Comparison of ENCODE assay signal across 20 cellular contexts in the genomic region with DNA sequence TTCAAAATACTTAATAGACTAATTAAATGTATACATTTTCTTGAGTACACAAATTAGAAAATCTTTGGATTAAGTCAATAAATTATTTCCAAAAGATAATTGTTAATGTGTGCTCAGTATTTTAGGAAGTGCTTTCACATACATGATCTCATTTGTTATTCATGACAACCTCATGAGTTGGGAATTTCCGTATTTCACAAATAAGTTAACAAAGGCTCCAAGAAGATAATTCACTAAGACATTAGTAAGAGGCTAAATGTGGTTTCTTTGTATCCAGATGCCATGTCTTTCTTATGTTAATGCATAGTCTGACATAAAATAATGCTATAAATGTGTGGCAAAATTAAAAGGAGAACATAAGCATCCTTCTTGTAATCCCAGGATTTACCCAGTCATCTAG.
DNase-seq lines count a peak whose midpoint lies in the region; ATAC-seq, FAIRE-seq and TF ChIP-seq lines count a peak whose summit lies in the region.
"Had no signal": no experiment of that assay in that cellular context is flagged by ENCODE, and none has a peak within 500 bp of the region (broad histone marks: within the 10 kb centered on the region; RNA-seq: fewer than 3 reads in every experiment).

No MANE protein-coding gene starts in this region.

- H3K9ac ChIP-seq in IMR-90 (ENCODE audit: low read depth, low read length), result no peak overlapping the region
- H3K9ac ChIP-seq in kidney (ENCODE audit: low read length in 2 of 2), result no peak overlapping the region

- WGBS in IMR-90 (ENCODE audit: extremely low coverage in 2 of 2, insufficient read length in 1 of 2), 2 experiments, result no CpG with 5 or more reads among the region's 1 CpG

- no peak overlapping the region for H2AK5ac ChIP-seq in IMR-90 (ENCODE audit: low read depth, low read length)

- H3K79me1 ChIP-seq in IMR-90 (ENCODE audit: low read depth in 1 of 2, low read length in 2 of 2), result no peaks in the 10 kb centered on the region

- CTCF ChIA-PET in IMR-90 (lab: Yijun Ruan, JAX), result no interaction called here

- dilution Hi-C loops in IMR-90 (cut with HindIII; ENCODE audit: low sequenced_read_pairs, unreplicated experiment), result no loop called here

- no peak overlapping the region for H3K4ac ChIP-seq in IMR-90 (ENCODE audit: low read depth, low read length)

- H3K4me1 ChIP-seq in IMR-90 (ENCODE audit: control insufficient read depth, insufficient read depth, low read length) (no peaks in the 10 kb centered on the region; the same call in 1 of the 2 replicates), foreskin keratinocyte (no peaks in the 10 kb centered on the region), kidney (ENCODE audit: control insufficient read depth in 1 of 2, insufficient read depth in 1 of 2, low read depth in 1 of 2, low read length in 2 of 2) (no peaks in the 10 kb centered on the region)

- no peaks in the 10 kb centered on the region for H4K20me1 ChIP-seq in IMR-90 (ENCODE audit: insufficient read depth, low read length)

- ATAC-seq in IMR-90 (ENCODE audit: low read depth) (no peak), foreskin keratinocyte (no peak), left ventricle myocardium superior (no peak)
- ATAC-seq: HCT116, K562 had no signal

- no peak overlapping the region for H2BK20ac ChIP-seq in IMR-90 (ENCODE audit: low read depth, low read length)

- H2AFZ ChIP-seq in IMR-90 (replicated peaks; ENCODE audit: low read length, poor library complexity), result no peak overlapping the region
- H2AFZ ChIP-seq: PC-9 had no signal

- H3K4me3 ChIP-seq in AG10803 (ENCODE audit: low read length) (no peak overlapping the region), IMR-90 (ENCODE audit: insufficient read depth, low read depth, low read length) (no peak overlapping the region), cardiac fibroblast (replicated peaks in 1 of 2; ENCODE audit: low read depth in 2 of 2, low read length in 2 of 2) (no peak overlapping the region), kidney (ENCODE audit: low read length in 2 of 2) (no peak overlapping the region)
- H3K4me3 ChIP-seq: K562, PC-9, SJSA1 had no signal

- peak; percentile 73 for DNase-seq in AG10803 (ENCODE audit: low read depth)
- peak; percentile 48 for DNase-seq in IMR-90
- DNase-seq in cardiac fibroblast (ENCODE audit: low read depth in 2 of 2), result peak; percentile 57 to 88
- DNase-seq in foreskin keratinocyte, result peak; percentile 20 to 45
- DNase-seq in left ventricle myocardium superior, result no peak
- DNase-seq in SW 1271 (lab: John Stamatoyannopoulos, UW), result no peak
- no peak for DNase-seq in activated T-cell treated with anti-CD3 and anti-CD28 coated beads, Interleukin-2, amount 50 U/mL, for 48 hours
- DNase-seq in kidney, result no peak
- DNase-seq: DMS 273 treated with DMSO at 0.1 percent for 48 hours, NCI-H1048, NCI-H146, NCI-H2081, NCI-H510A treated with DMSO at 0.1 percent for 48 hours, NCI-H82, PC-9 had no signal

- no peak overlapping the region for H4K5ac ChIP-seq in IMR-90 (ENCODE audit: low read depth, low read length)

- intact Hi-C loops in IMR-90 (cut with micrococcal nuclease), result no loop called here
- intact Hi-C loops in left ventricle myocardium superior (cut with micrococcal nuclease), result no loop called here
- intact Hi-C loops in kidney (cut with DNase I), result no loop called here

- TF ChIP-seq CTCF in AG10803 (conservative IDR thresholded peaks at IDR 0.05; ENCODE audit: low read length) (no peak), IMR-90 (conservative IDR thresholded peaks at IDR 0.05; ENCODE audit: low read depth, low read length) (no peak), cardiac fibroblast (IDR thresholded peaks at IDR 0.05; ENCODE audit: low read depth, low read length) (no peak), foreskin keratinocyte (conservative IDR thresholded peaks at IDR 0.05) (no peak), kidney (IDR thresholded peaks at IDR 0.05; ENCODE audit: borderline replicate concordance, extremely low read depth, insufficient read depth) (no peak)

- peak overlapping the region; percentile 11; the same call in 1 of the 2 replicates for H3K18ac ChIP-seq in IMR-90 (ENCODE audit: low read depth, low read length)

- no peak overlapping the region for H2AK9ac ChIP-seq in IMR-90 (replicated peaks; ENCODE audit: low read depth, low read length, poor library complexity)

- no peak overlapping the region; the same call in 1 of the 2 replicates for H4K91ac ChIP-seq in IMR-90 (ENCODE audit: insufficient read depth, low read depth, low read length)

- no peaks in the 10 kb centered on the region; the same call in 1 of the 2 replicates for H3K9me3 ChIP-seq in IMR-90 (ENCODE audit: control insufficient read depth, insufficient read depth, low read length)
- no peaks in the 10 kb centered on the region for H3K9me3 ChIP-seq in kidney (ENCODE audit: control insufficient read depth in 1 of 2, low read length in 2 of 2)
- H3K9me3 ChIP-seq: SJSA1 had no signal

- H3K27ac ChIP-seq in IMR-90 (ENCODE audit: insufficient read depth, low read length), result no peak overlapping the region
- H3K27ac ChIP-seq in foreskin keratinocyte, result no peak overlapping the region
- H3K27ac ChIP-seq in kidney (ENCODE audit: low read depth in 2 of 2, low read length in 2 of 2), result no peak overlapping the region
- H3K27ac ChIP-seq: C4-2B, HL-60, PC-9, SJSA1 had no signal

- no peak for TF ChIP-seq RAD21 in IMR-90 (IDR thresholded peaks at IDR 0.05; ENCODE audit: low read length)

- 0 out of 2 replicates have a peak overlapping the region, but pooled peaks have one; percentile 10 for H3K14ac ChIP-seq in IMR-90 (replicated peaks; ENCODE audit: low read depth, low read length)

- H3K36me3 ChIP-seq in IMR-90 (ENCODE audit: control insufficient read depth, insufficient read depth, low read length) (no peaks in the 10 kb centered on the region), kidney (ENCODE audit: control insufficient read depth in 1 of 2, insufficient read depth in 2 of 2, low read length in 2 of 2) (no peaks in the 10 kb centered on the region)
- H3K36me3 ChIP-seq: SJSA1 had no signal

- no peak overlapping the region for H3K4me2 ChIP-seq in IMR-90 (ENCODE audit: low read depth, low read length)
- H3K4me2 ChIP-seq: PC-9 had no signal

- H3K27me3 ChIP-seq in IMR-90 (ENCODE audit: control insufficient read depth, insufficient read depth, low read length), result no peaks in the 10 kb centered on the region
- H3K27me3 ChIP-seq in foreskin keratinocyte, result peaks cover 2% of the 10 kb centered on the region
- H3K27me3 ChIP-seq: SJSA1 had no signal

- no TSS peak for BruUV-seq in IMR-90 (replicated peaks; lab: Mats Ljungman, UMichigan)

- H3K23ac ChIP-seq in IMR-90 (ENCODE audit: low read depth, low read length), result no peak overlapping the region

- H2BK15ac ChIP-seq in IMR-90 (ENCODE audit: low read depth, low read length), result no peak overlapping the region

- no peak for TF ChIP-seq POLR2A in IMR-90 (IDR thresholded peaks at IDR 0.05; ENCODE audit: low read depth, low read length)

- H3K56ac ChIP-seq in IMR-90 (ENCODE audit: extremely low read depth, insufficient read depth, low read length), result no peak overlapping the region

- H2BK5ac ChIP-seq in IMR-90 (ENCODE audit: low read depth, low read length, poor library complexity, severe bottlenecking), result no peak overlapping the region

- in situ Hi-C loops in IMR-90 (cut with MboI; ENCODE audit: low sequenced_read_pairs), result no loop called here

- no peak for FAIRE-seq in kidney (lab: Jason Lieb, UNC)
- FAIRE-seq: K562 had no signal

- H3K9me1 ChIP-seq in IMR-90 (ENCODE audit: insufficient read depth, low read length), result no peaks in the 10 kb centered on the region

- H4K8ac ChIP-seq in IMR-90 (ENCODE audit: low read depth in 2 of 2, low read length in 2 of 2), result no peak overlapping the region

- POLR2A ChIA-PET in IMR-90 (lab: Charles Lee; ENCODE audit: unreplicated experiment), result no interaction called here

- H2BK120ac ChIP-seq in IMR-90 (ENCODE audit: low read depth, low read length), result no peak overlapping the region

TF ChIP-seq in IMR-90, 13 proteins besides CTCF, POLR2A, EP300 and RAD21:
- no peak for TF ChIP-seq USF2 (IDR thresholded peaks at IDR 0.05; ENCODE audit: low read depth, low read length)
- no peak for TF ChIP-seq CHD1 (IDR thresholded peaks at IDR 0.05; ENCODE audit: low read depth, low read length)
- no peak for TF ChIP-seq NFE2L2 (IDR thresholded peaks at IDR 0.05; ENCODE audit: low read depth, low read length)
- no peak for TF ChIP-seq MAFK (IDR thresholded peaks at IDR 0.05; ENCODE audit: low read depth, low read length)
- TF ChIP-seq MAZ (IDR thresholded peaks at IDR 0.05; ENCODE audit: borderline replicate concordance, low read depth, low read length), result no peak
- no peak for TF ChIP-seq RCOR1 (IDR thresholded peaks at IDR 0.05; ENCODE audit: insufficient replicate concordance, low read length)

Comparison
In these comparisons a context has a peak if more than half of its experiments do, and no peak if none do; other contexts are left out.
1. DNase-seq: peak in AG10803 (single experiment), IMR-90 (single experiment), cardiac fibroblast (2 of 2) and foreskin keratinocyte (2 of 2); none in left ventricle myocardium superior (single experiment), SW 1271 (0 of 2), activated T-cell treated with anti-CD3 and anti-CD28 coated beads, Interleukin-2, amount 50 U/mL, for 48 hours (0 of 2) and kidney (single experiment).